30 cellular contexts compared by ENCODE assay signal in genomic region chr19:1728816-1729567, GRCh38. TPM values are rescaled to one million over a fixed set of nuclear protein-coding genes. Genes with fewer than 3 reads are reported as not detected.
DNase-seq lines count a peak whose midpoint lies in the region; ATAC-seq and TF ChIP-seq lines count a peak whose summit lies in the region.
"Had no signal": no experiment of that assay in that cellular context is flagged by ENCODE, and none has a peak within 500 bp of the region (broad histone marks: within the 10 kb centered on the region; RNA-seq: fewer than 3 reads in every experiment).

No MANE protein-coding gene starts in this region.

- H4K91ac ChIP-seq in neuronal stem cell (ENCODE audit: low read depth, low read length, poor library complexity) (peak overlapping the region; percentile 95), mesenchymal stem cell (ENCODE audit: low read length) (no peak overlapping the region)

- no peak for ATAC-seq in natural killer cell treated with Interleukin-12 subunit alpha and Interleukin-12 subunit beta and Interleukin-15 and Interleukin-18, amount 100 ng/mL, for 72 hours
- ATAC-seq in natural killer cell, result no peak
- ATAC-seq: GM12878 had no signal

- H4K8ac ChIP-seq in neuronal stem cell (ENCODE audit: low read depth, low read length) (no peak overlapping the region), mesenchymal stem cell (ENCODE audit: low read length) (no peak overlapping the region)

- no peaks in the 10 kb centered on the region for H3K9me3 Mint-ChIP-seq in natural killer cell treated with Interleukin-12 subunit alpha and Interleukin-12 subunit beta and Interleukin-15 and Interleukin-18, amount 100 ng/mL, for 72 hours
- no peaks in the 10 kb centered on the region for H3K9me3 Mint-ChIP-seq in natural killer cell
- H3K9me3 Mint-ChIP-seq: CD4-positive, alpha-beta memory T cell had no signal

- H3K27me3 Mint-ChIP-seq in natural killer cell treated with Interleukin-12 subunit alpha and Interleukin-12 subunit beta and Interleukin-15 and Interleukin-18, amount 100 ng/mL, for 72 hours, result peaks cover 17 to 20% of the 10 kb centered on the region in 2 donors
- peaks cover 19 to 26% of the 10 kb centered on the region in 2 donors for H3K27me3 Mint-ChIP-seq in natural killer cell (ENCODE audit: low read depth in 2 of 2)

- H3K18ac ChIP-seq in neuronal stem cell (ENCODE audit: low read length) (peak overlapping the region; percentile 87), mesenchymal stem cell (ENCODE audit: low read depth in 1 of 2, low read length in 2 of 2) (no peak overlapping the region)

- H3K14ac ChIP-seq in neuronal stem cell (ENCODE audit: low read length) (peak overlapping the region; percentile 94), mesenchymal stem cell (ENCODE audit: low read length in 2 of 2) (peak overlapping the region in 1 of 2 experiments; percentile 78)

- H3K79me1 ChIP-seq in neuronal stem cell (ENCODE audit: low read depth, low read length), result no peaks in the 10 kb centered on the region
- H3K79me1 ChIP-seq in mesenchymal stem cell (replicated peaks; ENCODE audit: low read length, poor library complexity, severe bottlenecking), result no peaks in the 10 kb centered on the region

- H3K36me3 ChIP-seq in NT2/D1 (ENCODE audit: insufficient read depth, insufficient read length, low read length) (no peaks in the 10 kb centered on the region), neuronal stem cell (replicated peaks in 1 of 2; ENCODE audit: control insufficient read depth in 2 of 2, insufficient read depth in 2 of 2, low read length in 2 of 2) (no peaks in the 10 kb centered on the region), mesenchymal stem cell (ENCODE audit: control insufficient read depth in 1 of 2, insufficient read depth in 2 of 2, low read depth in 1 of 2, low read length in 2 of 2) (no peaks in the 10 kb centered on the region)

- H3K9ac ChIP-seq in NT2/D1 (ENCODE audit: insufficient read length, low read depth), result peak overlapping the region; percentile 17
- H3K9ac ChIP-seq in neuronal stem cell (ENCODE audit: low read depth, low read length, poor library complexity), result peak overlapping the region; percentile 72
- no peak overlapping the region for H3K9ac ChIP-seq in mesenchymal stem cell (ENCODE audit: low read length)
- H3K9ac ChIP-seq: KMS-11 had no signal

- H3K4me3 Mint-ChIP-seq in natural killer cell treated with Interleukin-12 subunit alpha and Interleukin-12 subunit beta and Interleukin-15 and Interleukin-18, amount 100 ng/mL, for 72 hours, result no peak overlapping the region
- no peak overlapping the region for H3K4me3 Mint-ChIP-seq in natural killer cell
- H3K4me3 Mint-ChIP-seq: CD4-positive, alpha-beta memory T cell had no signal

- H3K9me3 ChIP-seq in NT2/D1 (ENCODE audit: insufficient read depth, low read length), result no peaks in the 10 kb centered on the region
- H3K9me3 ChIP-seq in neuronal stem cell (replicated peaks in 1 of 2; ENCODE audit: control insufficient read depth in 2 of 2, insufficient read depth in 1 of 2, low read depth in 1 of 2, low read length in 2 of 2), result peaks cover 0 to 6% of the 10 kb centered on the region in 2 donors
- no peaks in the 10 kb centered on the region for H3K9me3 ChIP-seq in mesenchymal stem cell (ENCODE audit: control insufficient read depth, low read length)
- H3K9me3 ChIP-seq: Caco-2 had no signal

- peaks cover 6% of the 10 kb centered on the region for H3K36me3 Mint-ChIP-seq in natural killer cell treated with Interleukin-12 subunit alpha and Interleukin-12 subunit beta and Interleukin-15 and Interleukin-18, amount 100 ng/mL, for 72 hours
- no peaks in the 10 kb centered on the region for H3K36me3 Mint-ChIP-seq in natural killer cell
- H3K36me3 Mint-ChIP-seq: CD4-positive, alpha-beta memory T cell had no signal

- H2AK5ac ChIP-seq in neuronal stem cell (ENCODE audit: low read depth, low read length) (no peak overlapping the region), mesenchymal stem cell (ENCODE audit: low read length, severe bottlenecking) (no peak overlapping the region)

- H2BK15ac ChIP-seq in neuronal stem cell (ENCODE audit: low read length) (peak overlapping the region; percentile 81), mesenchymal stem cell (ENCODE audit: low read depth, poor library complexity, severe bottlenecking) (no peak overlapping the region)

- H3K4ac ChIP-seq in neuronal stem cell (ENCODE audit: low read length), result peak overlapping the region; percentile 84
- H3K4ac ChIP-seq in mesenchymal stem cell (ENCODE audit: low read depth in 1 of 2, low read length in 2 of 2), result no peak overlapping the region

- TF ChIP-seq CTCF in natural killer cell (IDR thresholded peaks at IDR 0.05), result no peak

- H3K23ac ChIP-seq in neuronal stem cell (ENCODE audit: low read depth, low read length, poor library complexity) (peak overlapping the region; percentile 96), mesenchymal stem cell (ENCODE audit: low read length in 2 of 2) (no peak overlapping the region)

- H2AFZ ChIP-seq in neuronal stem cell (ENCODE audit: low read length), result no peak overlapping the region
- no peak overlapping the region for H2AFZ ChIP-seq in mesenchymal stem cell (ENCODE audit: low read depth, low read length)
- H2AFZ ChIP-seq: PC-9 had no signal

- peak overlapping the region; percentile 84 for H2BK12ac ChIP-seq in neuronal stem cell (ENCODE audit: low read length)
- no peak overlapping the region for H2BK12ac ChIP-seq in mesenchymal stem cell (ENCODE audit: low read length in 2 of 2)

- peak; percentile 15 for DNase-seq in natural killer cell treated with Interleukin-12 subunit alpha and Interleukin-12 subunit beta and Interleukin-15 and Interleukin-18, amount 100 ng/mL, for 72 hours (ENCODE audit: low spot score)
- DNase-seq in natural killer cell, result no peak
- DNase-seq in NT2/D1 (ENCODE audit: low read depth, low spot score), result no peak
- DNase-seq in neuronal stem cell (ENCODE audit: low spot score), result no peak
- DNase-seq in RKO (ENCODE audit: low spot score), result no peak
- no peak for DNase-seq in KG1 (lab: John Stamatoyannopoulos, UW)
- DNase-seq in mesenchymal stem cell, result no peak
- DNase-seq: C1 segment of cervical spinal cord; Caco-2; CD4-positive, alpha-beta memory T cell; DMS 273 treated with DMSO at 0.1 percent for 48 hours; DMS79; EL; GDM1; MM.1S; NCI-H1417; NCI-H1694; NCI-H2029 treated with DMSO at 0.1 percent for 48 hours; NCI-H446 treated with DMSO at 0.1 percent for 48 hours; NCI-H526; NCI-H82; NK-92 treated with Interleukin-12 subunit alpha and Interleukin-12 subunit beta, amount 100 ng/mL, for 24 hours; PC-9; RPMI8226; SHP77 had no signal

- H3K4me2 ChIP-seq in neuronal stem cell (ENCODE audit: insufficient read depth, low read length, poor library complexity, severe bottlenecking) (no peak overlapping the region), mesenchymal stem cell (ENCODE audit: low read length, poor library complexity, severe bottlenecking) (no peak overlapping the region)
- H3K4me2 ChIP-seq: KMS-11, PC-9 had no signal

- H3K27me3 ChIP-seq in NT2/D1 (ENCODE audit: insufficient read depth, insufficient read length) (peaks cover 27% of the 10 kb centered on the region), neuronal stem cell (ENCODE audit: control insufficient read depth in 3 of 3, insufficient read depth in 3 of 3, low read depth in 1 of 3, low read length in 3 of 3) (peaks cover 3 to 25% (median 22%) of the 10 kb centered on the region in 3 experiments), mesenchymal stem cell (ENCODE audit: control insufficient read depth in 1 of 2, insufficient read depth in 1 of 2, low read length in 2 of 2) (peaks cover 28 to 60% of the 10 kb centered on the region in 2 experiments)

- H3K27ac ChIP-seq in neuronal stem cell (replicated peaks; ENCODE audit: low read length), result no peak overlapping the region
- H3K27ac ChIP-seq in mesenchymal stem cell (ENCODE audit: low read length, poor library complexity, severe bottlenecking), result no peak overlapping the region
- H3K27ac ChIP-seq: KMS-11, PC-9 had no signal

- peaks cover 4 to 7% of the 10 kb centered on the region in 2 donors for H3K4me1 Mint-ChIP-seq in natural killer cell treated with Interleukin-12 subunit alpha and Interleukin-12 subunit beta and Interleukin-15 and Interleukin-18, amount 100 ng/mL, for 72 hours (ENCODE audit: low read depth in 2 of 2)
- H3K4me1 Mint-ChIP-seq in natural killer cell, result no peaks in the 10 kb centered on the region

- H2BK5ac ChIP-seq in neuronal stem cell (ENCODE audit: low read length) (peak overlapping the region; percentile 53), mesenchymal stem cell (ENCODE audit: low read depth, low read length, poor library complexity, severe bottlenecking) (no peak overlapping the region)

- peak overlapping the region in 1 of 2 donors; percentile 8 for H3K27ac Mint-ChIP-seq in natural killer cell treated with Interleukin-12 subunit alpha and Interleukin-12 subunit beta and Interleukin-15 and Interleukin-18, amount 100 ng/mL, for 72 hours
- H3K27ac Mint-ChIP-seq in natural killer cell, result no peak overlapping the region
- H3K27ac Mint-ChIP-seq: CD4-positive, alpha-beta memory T cell had no signal

- no peak overlapping the region for H3K4me3 ChIP-seq in NT2/D1 (ENCODE audit: insufficient read length, low read depth)
- H3K4me3 ChIP-seq in neuronal stem cell (ENCODE audit: low read length in 2 of 2), result peak overlapping the region in 1 of 2 donors; percentile 65
- no peak overlapping the region for H3K4me3 ChIP-seq in mesenchymal stem cell (ENCODE audit: insufficient read depth in 1 of 2, low read depth in 1 of 2, low read length in 2 of 2)
- H3K4me3 ChIP-seq: GM12878, PC-9 had no signal

- peaks cover 3% of the 10 kb centered on the region for H3K4me1 ChIP-seq in NT2/D1 (ENCODE audit: insufficient read depth, insufficient read length)
- peaks cover 3 to 4% of the 10 kb centered on the region in 2 donors for H3K4me1 ChIP-seq in neuronal stem cell (ENCODE audit: control insufficient read depth in 2 of 2, insufficient read depth in 1 of 2, low read depth in 1 of 2, low read length in 2 of 2)
- peaks cover 11% of the 10 kb centered on the region for H3K4me1 ChIP-seq in mesenchymal stem cell (ENCODE audit: control insufficient read depth, insufficient read depth, low read depth, low read length)
- H3K4me1 ChIP-seq: Caco-2 had no signal

- intact Hi-C loops in natural killer cell (cut with micrococcal nuclease), result no loop called here

- no CpG with 5 or more reads among the region's 33 CpGs for WGBS in neuronal stem cell (ENCODE audit: extremely low coverage in 2 of 2, insufficient read length in 2 of 2, insufficient replicate concordance in 1 of 2), 2 donors
- WGBS in mesenchymal stem cell, result 91% methylated on average over 32 of the region's 33 CpGs

- H2BK120ac ChIP-seq in neuronal stem cell (ENCODE audit: low read depth, low read length) (peak overlapping the region; percentile 82), mesenchymal stem cell (ENCODE audit: low read depth, low read length) (no peak overlapping the region)

RNA-seq across cellular contexts. Expression of gene ONECUT3, which starts 24.3 kb away (rescaled TPM):
- not detected for total RNA-seq in natural killer cell treated with Interleukin-12 subunit alpha and Interleukin-12 subunit beta and Interleukin-15 and Interleukin-18, amount 100 ng/mL, for 72 hours
- total RNA-seq in natural killer cell, result not detected
- 0.03 TPM for polyA plus RNA-seq in neuronal stem cell (2013, experiment 1 of 2)
- 0.01 TPM for polyA plus RNA-seq in neuronal stem cell (2013, experiment 2 of 2)
- polyA plus RNA-seq in mesenchymal stem cell (2013, experiment 1 of 2), result not detected
- polyA plus RNA-seq in mesenchymal stem cell (2013, experiment 2 of 2), result not detected
- total RNA-seq: A673; Caco-2; CD4-positive, alpha-beta memory T cell; GM12878; HT1080; PC-9; SK-MEL-5 had no signal
- polyA plus RNA-seq: CD4-positive, alpha-beta memory T cell; GM12878 had no signal
